In genomic region chr18:629303-630150, GRCh38 we compare ENCODE assay signal across 1 cellular context.
TF ChIP-seq lines count a peak whose summit lies in the region.

No MANE protein-coding gene starts in this region.

TF ChIP-seq in WTC11, 78 proteins besides CTCF, POLR2A, EP300 and RAD21 (continued from another document):
- no peak for TF ChIP-seq ZBTB43 (CRISPR knock-in tag; IDR thresholded peaks at IDR 0.05)
- TF ChIP-seq ZNF138 (CRISPR knock-in tag; conservative IDR thresholded peaks at IDR 0.05) = no peak
- TF ChIP-seq FOXP4 (CRISPR knock-in tag; IDR thresholded peaks at IDR 0.05) = no peak
- no peak for TF ChIP-seq ZNF219 (CRISPR knock-in tag; IDR thresholded peaks at IDR 0.05; ENCODE audit: borderline replicate concordance)
- TF ChIP-seq ZNF232 (CRISPR knock-in tag; IDR thresholded peaks at IDR 0.05) = no peak
- TF ChIP-seq RORB (CRISPR knock-in tag; IDR thresholded peaks at IDR 0.05) = no peak
TF ChIP-seq in WTC11: peak in this region for 0.
